15 cellular contexts compared by ENCODE assay signal in genomic region chr3:79268422-79268821, GRCh38.
DNase-seq lines count a peak whose midpoint lies in the region; ATAC-seq and TF ChIP-seq lines count a peak whose summit lies in the region.
"Had no signal": no experiment of that assay in that cellular context is flagged by ENCODE, and none has a peak within 500 bp of the region (broad histone marks: within the 10 kb centered on the region; RNA-seq: fewer than 3 reads in every experiment).

No MANE protein-coding gene starts in this region.

- DNase-seq in GM12865 (ENCODE audit: low read depth) = peak; percentile 4
- peak; percentile 87 for DNase-seq in MV-4-11 (lab: John Stamatoyannopoulos, UW)
- DNase-seq in iPS-NIHi11 (ENCODE audit: low spot score) = no peak
- no peak for DNase-seq in RKO (ENCODE audit: low spot score)
- DNase-seq in glutamatergic neuron = no peak
- no peak for DNase-seq in stimulated activated naive CD8-positive, alpha-beta T cell treated with anti-CD3 and anti-CD28 coated beads, Interleukin-15, Interleukin-2, amounts not matched to agents 100 U/mL and 50 U/mL, for 24 hours
- DNase-seq: ACHN; CD4-positive, CD25-positive, alpha-beta regulatory T cell; DMS53; H9; IMR-90 had no signal

- peaks cover 17% of the 10 kb centered on the region for H3K4me1 Mint-ChIP-seq in glutamatergic neuron (ENCODE audit: low read depth, unreplicated experiment)
- H3K4me1 Mint-ChIP-seq: CD4-positive, CD25-positive, alpha-beta regulatory T cell had no signal

- H3K36me3 Mint-ChIP-seq in glutamatergic neuron (ENCODE audit: unreplicated experiment) = peaks cover 3% of the 10 kb centered on the region
- H3K36me3 Mint-ChIP-seq: CD4-positive, CD25-positive, alpha-beta regulatory T cell had no signal

- peak; percentile 83 for ATAC-seq in GM18870 (IDR thresholded peaks at IDR 0.05; ENCODE audit: unreplicated experiment)
- ATAC-seq in stimulated activated naive CD8-positive, alpha-beta T cell treated with anti-CD3 and anti-CD28 coated beads, Interleukin-15, Interleukin-2, amounts not matched to agents 100 U/mL and 50 U/mL, for 24 hours = no peak
- ATAC-seq: GM23338 had no signal

- no peak overlapping the region for H3K9ac ChIP-seq in OCI-LY3 (ENCODE audit: low read length)
- H3K9ac ChIP-seq: BLaER1 treated with 17β-estradiol and CSF1 and Interleukin-3, amounts not matched to agents 10 nM and 100 nM had no signal

- peaks cover 18% of the 10 kb centered on the region for H3K4me1 ChIP-seq in OCI-LY3 (ENCODE audit: low read length)
- H3K4me1 ChIP-seq: BLaER1 treated with 17β-estradiol and CSF1 and Interleukin-3, amounts not matched to agents 10 nM and 100 nM had no signal

- H3K27ac ChIP-seq in OCI-LY3 (ENCODE audit: low read length) = no peak overlapping the region
- H3K27ac ChIP-seq: BLaER1 treated with 17β-estradiol and CSF1 and Interleukin-3, amounts not matched to agents 10 nM and 100 nM had no signal

- H4K20me1 ChIP-seq in OCI-LY3 (ENCODE audit: insufficient read depth, low read length) = no peaks in the 10 kb centered on the region
- H4K20me1 ChIP-seq: BLaER1 treated with 17β-estradiol and CSF1 and Interleukin-3, amounts not matched to agents 10 nM and 100 nM had no signal

- no peaks in the 10 kb centered on the region for H3K9me3 ChIP-seq in OCI-LY3 (ENCODE audit: insufficient read depth, low read length)
- H3K9me3 ChIP-seq: BLaER1 treated with 17β-estradiol and CSF1 and Interleukin-3, amounts not matched to agents 10 nM and 100 nM had no signal

- no peak for TF ChIP-seq CTCF in GM12865 (IDR thresholded peaks at IDR 0.05; ENCODE audit: insufficient read depth, low read depth, low read length, missing control alignments)
- TF ChIP-seq CTCF in OCI-LY3 (IDR thresholded peaks at IDR 0.05; ENCODE audit: low read depth, low read length) = no peak
- no peak for TF ChIP-seq CTCF in glutamatergic neuron (IDR thresholded peaks at IDR 0.05; ENCODE audit: partially characterized antibody, unreplicated experiment)

- peaks cover 5% of the 10 kb centered on the region for H3K9me3 Mint-ChIP-seq in glutamatergic neuron (ENCODE audit: unreplicated experiment)

- H3K27me3 ChIP-seq in OCI-LY3 (ENCODE audit: low read depth, low read length) = no peaks in the 10 kb centered on the region
- H3K27me3 ChIP-seq: BLaER1 treated with 17β-estradiol and CSF1 and Interleukin-3, amounts not matched to agents 10 nM and 100 nM had no signal

- H3K4me2 ChIP-seq in OCI-LY3 (ENCODE audit: low read length) = peak overlapping the region; percentile 5; the same call in 1 of the 2 replicates
- H3K4me2 ChIP-seq: BLaER1 treated with 17β-estradiol and CSF1 and Interleukin-3, amounts not matched to agents 10 nM and 100 nM; GM23338 had no signal

- H3K27ac Mint-ChIP-seq in glutamatergic neuron (ENCODE audit: unreplicated experiment) = no peak overlapping the region
- H3K27ac Mint-ChIP-seq: CD4-positive, CD25-positive, alpha-beta regulatory T cell; GM23338; H9 had no signal

- H3K4me3 Mint-ChIP-seq in glutamatergic neuron (ENCODE audit: unreplicated experiment) = no peak overlapping the region
- H3K4me3 Mint-ChIP-seq: CD4-positive, CD25-positive, alpha-beta regulatory T cell; GM23338; H9 had no signal

- no peak overlapping the region for H2AFZ ChIP-seq in OCI-LY3 (ENCODE audit: low read depth, low read length)
- H2AFZ ChIP-seq: GM23338 had no signal

- H3K27me3 Mint-ChIP-seq in glutamatergic neuron (ENCODE audit: unreplicated experiment) = peaks cover 3% of the 10 kb centered on the region
- H3K27me3 Mint-ChIP-seq: CD4-positive, CD25-positive, alpha-beta regulatory T cell had no signal

- peaks cover 10% of the 10 kb centered on the region for H3K36me3 ChIP-seq in OCI-LY3 (replicated peaks; ENCODE audit: low read depth, low read length)
- H3K36me3 ChIP-seq: BLaER1 treated with 17β-estradiol and CSF1 and Interleukin-3, amounts not matched to agents 10 nM and 100 nM had no signal

- no peak overlapping the region for H3K4me3 ChIP-seq in GM12865 (ENCODE audit: low read depth, low read length)
- H3K4me3 ChIP-seq in OCI-LY3 (ENCODE audit: low read length) = no peak overlapping the region
- H3K4me3 ChIP-seq: BLaER1 treated with 17β-estradiol and CSF1 and Interleukin-3, amounts not matched to agents 10 nM and 100 nM; GM23338 had no signal

- no peaks in the 10 kb centered on the region for H3K79me2 ChIP-seq in OCI-LY3 (ENCODE audit: low read length)

Comparison
In these comparisons a context has a peak if more than half of its experiments do, and no peak if none do; other contexts are left out.
1. DNase-seq: peak in GM12865 (single experiment) and MV-4-11 (single experiment); none in iPS-NIHi11 (single experiment), RKO (single experiment), glutamatergic neuron (single experiment) and stimulated activated naive CD8-positive, alpha-beta T cell treated with anti-CD3 and anti-CD28 coated beads, Interleukin-15, Interleukin-2, amounts not matched to agents 100 U/mL and 50 U/mL, for 24 hours (single experiment).